Comparison of ENCODE assay signal across 25 cellular contexts in the genomic region with DNA sequence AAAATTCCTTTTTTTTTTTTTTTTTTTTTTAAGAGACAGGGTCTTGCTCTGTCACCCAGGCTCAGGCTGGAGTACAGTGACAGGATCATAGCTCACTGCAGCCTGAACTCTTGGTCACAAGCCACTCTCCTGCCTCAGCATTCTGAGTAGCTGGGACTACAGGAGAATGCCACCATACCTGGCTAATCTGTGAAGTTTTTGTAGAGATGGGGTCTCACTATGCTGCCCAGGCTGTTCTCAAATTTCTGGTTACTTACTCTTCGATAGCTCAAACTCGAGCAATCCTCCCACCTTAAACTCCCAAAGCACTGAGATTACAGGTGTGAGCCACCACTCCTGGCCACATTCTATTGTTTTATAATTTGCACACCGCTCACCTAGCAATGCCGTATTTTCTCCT.
"Had no signal": no experiment of that assay in that cellular context is flagged by ENCODE, and none has a peak within 500 bp of the region (broad histone marks: within the 10 kb centered on the region; RNA-seq: fewer than 3 reads in every experiment).

No MANE protein-coding gene starts in this region.

- ATAC-seq: body of pancreas, heart right ventricle, left colon had no signal

- H3K9me3 ChIP-seq: body of pancreas, heart right ventricle, spleen, thoracic aorta, vagina had no signal

- H3K27me3 ChIP-seq: body of pancreas, cardiac muscle cell, heart right ventricle, neural progenitor cell, spleen, vagina had no signal

- H3K27ac ChIP-seq: body of pancreas, heart right ventricle, neural progenitor cell, thoracic aorta, vagina, WERI-Rb-1 had no signal

- DNase-seq: activated CD4-positive, alpha-beta T cell treated with anti-CD3 and anti-CD28 coated beads for 1 hour; activated CD4-positive, alpha-beta T cell treated with anti-CD3 and anti-CD28 coated beads, Interleukin-2, amount 50 U/mL, for 4 hours; activated CD8-positive, alpha-beta memory T cell treated with anti-CD3 and anti-CD28 coated beads for 24 hours; activated CD8-positive, alpha-beta memory T cell treated with anti-CD3 and anti-CD28 coated beads, Interleukin-2, amount 50 U/mL, for 4 hours; activated effector memory CD4-positive, alpha-beta T cell treated with anti-CD3 and anti-CD28 coated beads, Interleukin-2, amount 50 U/mL, for 16 hours; activated naive CD4-positive, alpha-beta T cell treated with anti-CD3 and anti-CD28 coated beads, Interleukin-2, amount 10 ng/mL, durations not matched to agents 7 days and 5 days; anterior cingulate cortex; body of pancreas; effector CD4-positive, alpha-beta T cell; erythroblast; foreskin fibroblast; heart right ventricle; left colon; retina; spleen; stimulated activated CD4-positive, alpha-beta T cell treated with anti-CD3 and anti-CD28 coated beads, Interleukin-4, amount 100 ng/mL, for 1 hour; stimulated activated naive CD4-positive, alpha-beta T cell treated with Interleukin-2 at 50 U/mL for 16 hours; WERI-Rb-1 had no signal

- H3K4me1 ChIP-seq: neural progenitor cell, vagina had no signal

- H3K4me1 Mint-ChIP-seq: memory B cell, neural progenitor cell had no signal

- H3K27ac Mint-ChIP-seq: activated naive CD4-positive, alpha-beta T cell treated with anti-CD3 and anti-CD28 coated beads, Interleukin-2, amount 10 ng/mL, durations not matched to agents 7 days and 5 days; dendritic cell treated with granulocyte-macrophage colony-stimulating factor and Interleukin-4, amounts not matched to agents 40 ng/mL and 50 ng/mL, for 4 days; neural progenitor cell; type B pancreatic cell had no signal

- H3K27me3 Mint-ChIP-seq: activated naive CD4-positive, alpha-beta T cell treated with anti-CD3 and anti-CD28 coated beads, Interleukin-2, amount 10 ng/mL, durations not matched to agents 7 days and 5 days; dendritic cell treated with granulocyte-macrophage colony-stimulating factor and Interleukin-4, amounts not matched to agents 40 ng/mL and 50 ng/mL, for 4 days; memory B cell; type B pancreatic cell had no signal

- H3K4me3 ChIP-seq: body of pancreas, cardiac muscle cell, heart right ventricle, neural progenitor cell, spleen, thoracic aorta, vagina had no signal

- H3K9me3 Mint-ChIP-seq: activated naive CD4-positive, alpha-beta T cell treated with anti-CD3 and anti-CD28 coated beads, Interleukin-2, amount 10 ng/mL, durations not matched to agents 7 days and 5 days; dendritic cell treated with granulocyte-macrophage colony-stimulating factor and Interleukin-4, amounts not matched to agents 40 ng/mL and 50 ng/mL, for 4 days; memory B cell; neural progenitor cell; type B pancreatic cell had no signal

- H3K4me3 Mint-ChIP-seq: activated naive CD4-positive, alpha-beta T cell treated with anti-CD3 and anti-CD28 coated beads, Interleukin-2, amount 10 ng/mL, durations not matched to agents 7 days and 5 days; dendritic cell treated with granulocyte-macrophage colony-stimulating factor and Interleukin-4, amounts not matched to agents 40 ng/mL and 50 ng/mL, for 4 days; memory B cell; neural progenitor cell; type B pancreatic cell had no signal
